8 cellular contexts compared by ENCODE assay signal in the genomic region with DNA sequence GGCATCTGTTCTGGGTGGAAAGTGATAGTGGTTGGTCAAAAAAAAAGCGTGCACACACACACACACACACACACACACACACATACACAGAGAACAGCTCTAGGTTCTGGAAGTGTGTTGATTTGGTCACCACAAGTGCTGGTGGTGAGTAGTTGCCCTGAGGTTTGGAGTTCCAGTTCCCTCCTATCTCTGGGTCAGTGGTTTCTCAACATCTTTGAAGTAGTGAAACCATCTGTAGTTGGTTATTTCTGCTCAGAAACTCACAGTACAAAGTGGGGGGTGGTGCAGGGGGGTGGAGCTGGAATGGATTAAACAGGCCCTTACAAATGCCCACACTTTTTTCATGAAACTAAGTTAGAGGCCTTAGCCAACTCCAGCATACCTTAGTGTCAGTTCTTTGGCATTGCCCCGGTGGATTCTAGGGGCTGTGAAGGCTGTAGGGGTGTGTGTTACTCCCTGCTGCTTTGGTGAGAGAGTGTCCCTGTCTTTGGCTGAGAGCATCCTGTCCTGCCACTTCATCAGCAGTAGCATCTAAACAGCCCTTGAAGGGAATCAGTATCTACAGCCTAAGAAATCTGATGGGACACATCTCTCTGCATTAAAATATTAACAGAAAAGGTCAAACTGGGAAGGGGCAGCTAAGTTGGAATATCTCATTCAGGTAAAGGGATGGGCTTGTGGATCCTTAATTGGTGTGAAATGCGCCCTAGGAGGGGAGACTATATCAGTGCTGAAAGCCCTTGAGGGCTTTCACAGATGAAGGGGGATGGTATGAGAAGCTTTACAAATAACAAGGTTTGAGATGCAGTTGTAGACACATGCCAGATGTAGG. TPM values are rescaled to one million over a fixed set of nuclear protein-coding genes. Genes with fewer than 3 reads are reported as not detected.
A peak's percentile ranks its signal among the peaks of the same experiment; 100 is the strongest.
DNase-seq lines count a peak whose midpoint lies in the region; ATAC-seq, FAIRE-seq and TF ChIP-seq lines count a peak whose summit lies in the region.

No MANE protein-coding gene starts in this region.

- TF ChIP-seq EP300 in HepG2 (IDR thresholded peaks at IDR 0.05; ENCODE audit: low read depth in 2 of 2, low read length in 2 of 2) (no peak), HepG2 (CRISPR knock-in tag; IDR thresholded peaks at IDR 0.05; ENCODE audit: borderline replicate concordance) (no peak)

- H3K36me3 ChIP-seq in right lobe of liver, result no peaks in the 10 kb centered on the region
- peaks cover 12 to 41% of the 10 kb centered on the region in 2 experiments; a peak in 4 of 5 replicates for H3K36me3 ChIP-seq in HepG2 (replicated peaks in 1 of 2; ENCODE audit: control insufficient read depth in 1 of 2, insufficient read depth in 2 of 2, low read length in 2 of 2)
- peaks cover 0 to 24% (median 0%) of the 10 kb centered on the region in 3 donors for H3K36me3 ChIP-seq in esophagus squamous epithelium

- intact Hi-C loops in right lobe of liver (cut with DNase I) (no loop called here), HepG2 (cut with micrococcal nuclease; ENCODE audit: unreplicated experiment) (no loop called here), esophagus squamous epithelium (cut with DNase I) (no loop called here)

- H3K4me3 ChIP-seq in right lobe of liver (no peak overlapping the region), HepG2 (replicated peaks in 1 of 3; ENCODE audit: insufficient read depth in 1 of 3, low read depth in 2 of 3, low read length in 3 of 3) (no peak overlapping the region), esophagus squamous epithelium (no peak overlapping the region)

- H3K4me1 ChIP-seq in right lobe of liver, result peaks cover 0 to 28% (median 6%) of the 10 kb centered on the region in 4 donors
- H3K4me1 ChIP-seq in HepG2 (ENCODE audit: insufficient read depth, low read length), result peaks cover 72% of the 10 kb centered on the region
- peaks cover 55 to 100% (median 92%) of the 10 kb centered on the region in 3 donors for H3K4me1 ChIP-seq in esophagus squamous epithelium

- H3K27me3 Mint-ChIP-seq in stimulated activated naive B cell treated with anti-CD40 and anti-IgM and Interleukin-4, amounts not matched to agents 10 μg/mL and 1 μg/mL and 100 μg/mL, for 72 hours, result no peaks in the 10 kb centered on the region

- WGBS in right lobe of liver (ENCODE audit: insufficient coverage, low coverage, low lambda C conversion rate, missing lambda C conversion rate), result 72% methylated on average over 2 of the region's 3 CpGs
- WGBS in HepG2 (ENCODE audit: low lambda C conversion rate), result 65% methylated on average over 3 of the region's 3 CpGs
- WGBS in esophagus squamous epithelium, 2 donors, result 40 to 63% methylated on average over 3 of the region's 3 CpGs

- BruUV-seq in HepG2 (replicated peaks; lab: Mats Ljungman, UMichigan), result no TSS peak

- peak overlapping the region; percentile 91 for H3K27ac Mint-ChIP-seq in stimulated activated naive B cell treated with anti-CD40 and anti-IgM and Interleukin-4, amounts not matched to agents 10 μg/mL and 1 μg/mL and 100 μg/mL, for 72 hours

- CTCF ChIA-PET in HepG2 (lab: Yijun Ruan, JAX; ENCODE audit: low intra/inter-chr PET ratio, low total read pairs), result no interaction called here

- no peak overlapping the region for H2AFZ ChIP-seq in HepG2 (ENCODE audit: low read length)

- H3K36me3 Mint-ChIP-seq in stimulated activated naive B cell treated with anti-CD40 and anti-IgM and Interleukin-4, amounts not matched to agents 10 μg/mL and 1 μg/mL and 100 μg/mL, for 72 hours, result peaks cover 15 to 31% of the 10 kb centered on the region in 2 donors

- no peaks in the 10 kb centered on the region for H3K9me3 ChIP-seq in right lobe of liver
- H3K9me3 ChIP-seq in HepG2 (ENCODE audit: low read length), result no peaks in the 10 kb centered on the region
- H3K9me3 ChIP-seq in esophagus squamous epithelium, result no peaks in the 10 kb centered on the region

- H3K9ac ChIP-seq in HepG2 (ENCODE audit: insufficient read depth, low read depth, low read length), result no peak overlapping the region

- peaks cover 0 to 2% of the 10 kb centered on the region in 2 donors for H3K9me3 Mint-ChIP-seq in stimulated activated naive B cell treated with anti-CD40 and anti-IgM and Interleukin-4, amounts not matched to agents 10 μg/mL and 1 μg/mL and 100 μg/mL, for 72 hours

- no peak for TF ChIP-seq RAD21 in HepG2 (CRISPR knock-in tag; IDR thresholded peaks at IDR 0.05)

- POLR2A ChIA-PET in HepG2 (lab: Yijun Ruan, JAX), result interaction anchor here (1.4 to 1.6 kb wide), 2 partner anchors 22 to 37 kb away, joined by 3 to 4 read pairs; no protein-coding TSS in a partner anchor

- H3K27ac ChIP-seq in right lobe of liver (no peak overlapping the region), HepG2 (ENCODE audit: extremely low read length, insufficient read depth, low read length) (no peak overlapping the region), esophagus squamous epithelium (peak overlapping the region in 3 of 4 donors; percentile 38 to 72 (median 71))

- peaks cover 0 to 87% of the 10 kb centered on the region in 2 donors for H3K4me1 Mint-ChIP-seq in stimulated activated naive B cell treated with anti-CD40 and anti-IgM and Interleukin-4, amounts not matched to agents 10 μg/mL and 1 μg/mL and 100 μg/mL, for 72 hours

- no peaks in the 10 kb centered on the region for H3K27me3 ChIP-seq in right lobe of liver
- no peaks in the 10 kb centered on the region for H3K27me3 ChIP-seq in HepG2 (ENCODE audit: control insufficient read depth in 1 of 2, insufficient read depth in 2 of 2, low read length in 2 of 2)
- H3K27me3 ChIP-seq in esophagus squamous epithelium, result no peaks in the 10 kb centered on the region

- ATAC-seq in right lobe of liver, result peak; percentile 31 to 55 (median 41)
- ATAC-seq in HepG2, result no peak
- ATAC-seq in HG02840 (IDR thresholded peaks at IDR 0.05; ENCODE audit: low FRiP score, unreplicated experiment), result peak; percentile 44
- ATAC-seq in stimulated activated naive B cell treated with anti-CD40 and anti-IgM and Interleukin-4, amounts not matched to agents 10 μg/mL and 1 μg/mL and 100 μg/mL, for 72 hours (replicated peaks), result peak; percentile 59 to 70

- FAIRE-seq in HepG2 (lab: Jason Lieb, UNC), result no peak

- H3K79me2 ChIP-seq in HepG2 (ENCODE audit: insufficient read depth, low read length), result peaks cover 95% of the 10 kb centered on the region

- TF ChIP-seq POLR2A in right lobe of liver (IDR thresholded peaks at IDR 0.05), result no peak
- no peak for TF ChIP-seq POLR2A in HepG2 (IDR thresholded peaks at IDR 0.05; ENCODE audit: insufficient read depth in 1 of 2, low read depth in 2 of 2, low read length in 2 of 2)
- no peak for TF ChIP-seq POLR2A in esophagus squamous epithelium (IDR thresholded peaks at IDR 0.05)

- DNase-seq in right lobe of liver (no peak), HepG2 (ENCODE audit: low spot score) (no peak), RPMI8226 (peak; percentile 81), esophagus squamous epithelium (lab: John Stamatoyannopoulos, UW) (no peak), NCI-H1417 (lab: John Stamatoyannopoulos, UW) (no peak), T-helper 9 cell (no peak)
- DNase-seq in stimulated activated naive B cell treated with anti-CD40 and anti-IgM and Interleukin-4, amounts not matched to agents 10 μg/mL and 1 μg/mL and 100 μg/mL, for 72 hours, result peak; percentile 72

- H4K20me1 ChIP-seq in HepG2 (ENCODE audit: insufficient read depth, low read length), result peaks cover 75% of the 10 kb centered on the region

- TF ChIP-seq CTCF in right lobe of liver (IDR thresholded peaks at IDR 0.05), result no peak
- no peak for TF ChIP-seq CTCF in HepG2 (CRISPR knock-in tag; IDR thresholded peaks at IDR 0.05)
- TF ChIP-seq CTCF in esophagus squamous epithelium (IDR thresholded peaks at IDR 0.05), result no peak

- H3K4me2 ChIP-seq in HepG2 (ENCODE audit: low read depth, low read length), result no peak overlapping the region

- in situ Hi-C loops in HepG2 (cut with HindIII; ENCODE audit: extremely low pct_ligation_motif_present, low pct_unique_long_range_greater_than_20kb), result no loop called here

- H3K4me3 Mint-ChIP-seq in stimulated activated naive B cell treated with anti-CD40 and anti-IgM and Interleukin-4, amounts not matched to agents 10 μg/mL and 1 μg/mL and 100 μg/mL, for 72 hours, result peak overlapping the region; percentile 44 to 69

TF ChIP-seq in HepG2, 621 proteins besides CTCF, POLR2A, EP300 and RAD21 (continues in another document):
- TF ChIP-seq ZBTB3 (CRISPR knock-in tag; IDR thresholded peaks at IDR 0.05; ENCODE audit: borderline replicate concordance, low read depth) (no peak), NCOA1 (CRISPR knock-in tag; IDR thresholded peaks at IDR 0.05) (no peak), ATAD3A (CRISPR knock-in tag; IDR thresholded peaks at IDR 0.05) (no peak), ZNF326 (CRISPR knock-in tag; IDR thresholded peaks at IDR 0.05; ENCODE audit: borderline replicate concordance) (no peak)

RNA-seq across cellular contexts. Expression of gene SMAD3, which starts 20.6 kb away (rescaled TPM):
- total RNA-seq in right lobe of liver (10 to 100 TPM in 5 of 6 experiments, 1 to 10 TPM in 1; 9.2 to 34.0 (median 14.4) TPM), HepG2 (2016; rRNA removed; fragmentation: Illumina TruSeq; extraction: Trizol) (8.6 and 10.0 TPM in 2 replicates), esophagus squamous epithelium (100 to 1,000 TPM in 2 of 4 donors, 10 to 100 TPM in 2; 70.8 to 134 (median 105) TPM)
- total RNA-seq in HepG2 (2016; cell fraction: cytosol; rRNA removed; fragmentation: Illumina TruSeq; extraction: Trizol; ENCODE audit: low read depth), result 5.9 and 6.9 TPM in 2 replicates
- 8.6 and 9.2 TPM in 2 replicates for total RNA-seq in HepG2 (2016; cell fraction: insoluble cytoplasmic fraction; rRNA removed; fragmentation: Illumina TruSeq; extraction: Trizol)
- total RNA-seq in HepG2 (2016; cell fraction: membrane; rRNA removed; fragmentation: Illumina TruSeq; extraction: Trizol), result 6.1 and 6.5 TPM in 2 replicates
- total RNA-seq in HepG2 (2016; cell fraction: nucleus; rRNA removed; fragmentation: Illumina TruSeq; extraction: Trizol), result 15.6 and 16.8 TPM in 2 replicates
- polyA plus RNA-seq in HepG2 (2011; rRNA removed), result 56.3 and 59.1 TPM in 2 replicates
- polyA plus RNA-seq in HepG2 (2011; cell fraction: cytosol; rRNA removed), result 15.3 and 17.1 TPM in 2 replicates
- polyA plus RNA-seq in HepG2 (2011; cell fraction: nucleus; rRNA removed), result 92.6 and 110 TPM in 2 replicates
- polyA plus RNA-seq in HepG2 (2012), result 27.7 and 30.7 TPM in 2 replicates
- 0.69 and 1.4 TPM in 2 replicates for polyA plus RNA-seq in HepG2 (2016; cell fraction: cytosol; fragmentation: Illumina TruSeq; extraction: Trizol; ENCODE audit: low read depth)
- polyA plus RNA-seq in HepG2 (2016; cell fraction: insoluble cytoplasmic fraction; fragmentation: Illumina TruSeq; extraction: Trizol; ENCODE audit: low read depth), result 9.8 and 12.0 TPM in 2 replicates
- 2.7 and 3.7 TPM in 2 replicates for polyA plus RNA-seq in HepG2 (2016; cell fraction: membrane; fragmentation: Illumina TruSeq; extraction: Trizol; ENCODE audit: low read depth)
- 25.8 and 26.1 TPM in 2 replicates for polyA plus RNA-seq in HepG2 (2016; cell fraction: nucleus; fragmentation: Illumina TruSeq; extraction: Trizol; ENCODE audit: insufficient read depth, low read depth)
- polyA minus RNA-seq in HepG2 (2011; rRNA and poly(A)+ RNA removed; ENCODE audit: low replicate concordance), result 37.4 and 65.9 TPM in 2 replicates
- polyA minus RNA-seq in HepG2 (2011; cell fraction: cytosol; rRNA and poly(A)+ RNA removed), result 17.8 and 26.2 TPM in 2 replicates
- 43.8 and 50.1 TPM in 2 replicates for polyA minus RNA-seq in HepG2 (2011; cell fraction: nucleus; rRNA and poly(A)+ RNA removed)

Comparison
In these comparisons a context has a peak if more than half of its experiments do, and no peak if none do; other contexts are left out.
1. DNase-seq: peak in RPMI8226 (single experiment) and stimulated activated naive B cell treated with anti-CD40 and anti-IgM and Interleukin-4, amounts not matched to agents 10 μg/mL and 1 μg/mL and 100 μg/mL, for 72 hours (single experiment); none in right lobe of liver (0 of 3), HepG2 (single experiment), esophagus squamous epithelium (single experiment), NCI-H1417 (0 of 3) and T-helper 9 cell (single experiment).
2. H3K27ac ChIP-seq: peak in esophagus squamous epithelium (3 of 4); none in right lobe of liver (0 of 3) and HepG2 (single experiment).